Comparison of ENCODE assay signal across 9 cellular contexts in genomic region chr11:116853461-116854073, GRCh38. TPM values are rescaled to one million over a fixed set of nuclear protein-coding genes. Genes with fewer than 3 reads are reported as not detected.
DNase-seq lines count a peak whose midpoint lies in the region; ATAC-seq and FAIRE-seq lines count a peak whose summit lies in the region.
"Had no signal": no experiment of that assay in that cellular context is flagged by ENCODE, and none has a peak within 500 bp of the region (broad histone marks: within the 10 kb centered on the region; RNA-seq: fewer than 3 reads in every experiment).

No MANE protein-coding gene starts in this region.

- H3K27ac Mint-ChIP-seq in activated T-helper 17 cell treated with anti-CD3 and anti-CD28 coated beads, Interleukin-2, amount 50 U/mL, for 72 hours, result peak overlapping the region; percentile 83

- peak; percentile 84 for DNase-seq in RCC 7860 (ENCODE audit: low spot score)
- DNase-seq in kidney tubule cell (ENCODE audit: low spot score), result peak; percentile 97
- peak; percentile 95 for DNase-seq in stromal cell of bone marrow (ENCODE audit: low read depth)
- DNase-seq in NCI-H82 treated with DMSO at 0.1 percent for 48 hours (lab: John Stamatoyannopoulos, UW; ENCODE audit: unreplicated experiment), result no peak

- H3K27ac ChIP-seq in ACC112 (ENCODE audit: low read depth, low read length), result peak overlapping the region; percentile 87

- peak overlapping the region; percentile 12; the same call in 1 of the 2 replicates for H3K4me3 ChIP-seq in ACC112 (ENCODE audit: low read depth, low read length)

- ATAC-seq in GM18870 (IDR thresholded peaks at IDR 0.05; ENCODE audit: unreplicated experiment), result peak; percentile 92
- peak; percentile 92 for ATAC-seq in HG03064 (IDR thresholded peaks at IDR 0.05; ENCODE audit: low read depth, unreplicated experiment)
- ATAC-seq in activated T-helper 17 cell treated with anti-CD3 and anti-CD28 coated beads, Interleukin-2, amount 50 U/mL, for 72 hours (replicated peaks), result peak; percentile 90

- peaks cover 36% of the 10 kb centered on the region for H3K4me1 ChIP-seq in ACC112 (ENCODE audit: control insufficient read depth, insufficient read depth, low read length, unreplicated experiment)

- H3K79me2 ChIP-seq in ACC112 (ENCODE audit: control insufficient read depth, insufficient read depth, low read length, unreplicated experiment), result no peaks in the 10 kb centered on the region

- no peaks in the 10 kb centered on the region for H3K9me3 Mint-ChIP-seq in activated T-helper 17 cell treated with anti-CD3 and anti-CD28 coated beads, Interleukin-2, amount 50 U/mL, for 72 hours

- H3K36me3 Mint-ChIP-seq in activated T-helper 17 cell treated with anti-CD3 and anti-CD28 coated beads, Interleukin-2, amount 50 U/mL, for 72 hours (ENCODE audit: low read depth), result peaks cover 68% of the 10 kb centered on the region

- H2AFZ ChIP-seq in ACC112 (ENCODE audit: low read length, unreplicated experiment), result no peak overlapping the region

- peak; percentile 79 for FAIRE-seq in RCC 7860 (lab: Jason Lieb, UNC)

- peak overlapping the region; percentile 77 for H3K4me3 Mint-ChIP-seq in activated T-helper 17 cell treated with anti-CD3 and anti-CD28 coated beads, Interleukin-2, amount 50 U/mL, for 72 hours

- H3K27me3 ChIP-seq in ACC112 (ENCODE audit: insufficient read depth, low read length), result no peaks in the 10 kb centered on the region

- peaks cover 58% of the 10 kb centered on the region for H3K4me1 Mint-ChIP-seq in activated T-helper 17 cell treated with anti-CD3 and anti-CD28 coated beads, Interleukin-2, amount 50 U/mL, for 72 hours

- H3K36me3 ChIP-seq in ACC112 (ENCODE audit: insufficient read depth, low read length), result peaks cover 18% of the 10 kb centered on the region; the same call in 1 of the 2 replicates

- no peaks in the 10 kb centered on the region for H3K27me3 Mint-ChIP-seq in activated T-helper 17 cell treated with anti-CD3 and anti-CD28 coated beads, Interleukin-2, amount 50 U/mL, for 72 hours

RNA-seq across cellular contexts. Expression of gene APOA1, which starts 16.1 kb away (rescaled TPM):
- total RNA-seq in activated T-helper 17 cell treated with anti-CD3 and anti-CD28 coated beads, Interleukin-2, amount 50 U/mL, for 72 hours, result under 1 TPM; 0.37 TPM

RNA-seq across cellular contexts. Expression of gene APOC3, which starts 23.9 kb away (rescaled TPM):
- not detected for total RNA-seq in activated T-helper 17 cell treated with anti-CD3 and anti-CD28 coated beads, Interleukin-2, amount 50 U/mL, for 72 hours
- total RNA-seq: mononuclear cell had no signal

RNA-seq across cellular contexts. Expression of gene APOA4, which starts 30.5 kb away (rescaled TPM):
- not detected for total RNA-seq in activated T-helper 17 cell treated with anti-CD3 and anti-CD28 coated beads, Interleukin-2, amount 50 U/mL, for 72 hours
- total RNA-seq: mononuclear cell had no signal
